ENCODE assay signal across 1 cellular context in the genomic region with DNA sequence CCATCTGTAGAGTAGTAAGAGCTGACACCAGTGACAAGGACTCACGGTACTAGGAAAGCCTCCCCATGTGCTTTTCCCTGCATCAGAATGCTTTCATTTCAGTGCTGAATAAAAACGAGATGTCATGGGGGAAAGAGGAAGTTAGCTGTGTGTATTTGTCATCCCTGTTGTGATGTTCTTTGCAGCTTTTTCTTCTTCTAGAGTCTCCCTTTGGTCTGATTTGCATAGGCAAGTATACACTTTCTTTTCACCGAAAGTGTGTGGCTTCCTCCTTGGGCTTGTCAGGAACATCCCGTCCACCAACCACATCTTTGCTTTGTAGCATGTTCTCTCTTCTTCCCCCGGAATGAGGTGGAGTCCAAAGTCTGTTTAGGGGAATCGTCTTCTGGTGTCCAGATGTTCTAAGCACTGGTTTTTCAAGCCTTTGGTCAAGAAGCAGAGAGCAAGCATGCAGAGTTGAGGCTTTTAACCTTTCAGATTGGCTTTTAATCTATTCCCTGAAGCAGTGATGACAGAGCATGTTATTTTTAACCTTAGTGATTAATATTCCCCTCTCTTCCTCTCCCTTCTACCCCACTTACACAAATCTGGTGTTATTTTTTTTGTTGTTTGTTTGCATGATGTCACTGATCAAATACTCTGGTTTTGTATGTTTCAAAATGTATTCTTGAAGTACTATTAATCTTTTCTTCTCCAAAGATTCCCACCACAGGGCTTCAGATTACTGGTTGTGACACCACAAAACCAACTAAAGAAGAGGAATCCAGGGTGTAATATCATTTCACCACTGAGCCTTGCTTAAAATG.
TF ChIP-seq lines count a peak whose summit lies in the region.

No MANE protein-coding gene starts in this region.

TF ChIP-seq in HepG2, 621 proteins besides CTCF, POLR2A, EP300 and RAD21 (continued from another document):
- TF ChIP-seq, protein P1, sequence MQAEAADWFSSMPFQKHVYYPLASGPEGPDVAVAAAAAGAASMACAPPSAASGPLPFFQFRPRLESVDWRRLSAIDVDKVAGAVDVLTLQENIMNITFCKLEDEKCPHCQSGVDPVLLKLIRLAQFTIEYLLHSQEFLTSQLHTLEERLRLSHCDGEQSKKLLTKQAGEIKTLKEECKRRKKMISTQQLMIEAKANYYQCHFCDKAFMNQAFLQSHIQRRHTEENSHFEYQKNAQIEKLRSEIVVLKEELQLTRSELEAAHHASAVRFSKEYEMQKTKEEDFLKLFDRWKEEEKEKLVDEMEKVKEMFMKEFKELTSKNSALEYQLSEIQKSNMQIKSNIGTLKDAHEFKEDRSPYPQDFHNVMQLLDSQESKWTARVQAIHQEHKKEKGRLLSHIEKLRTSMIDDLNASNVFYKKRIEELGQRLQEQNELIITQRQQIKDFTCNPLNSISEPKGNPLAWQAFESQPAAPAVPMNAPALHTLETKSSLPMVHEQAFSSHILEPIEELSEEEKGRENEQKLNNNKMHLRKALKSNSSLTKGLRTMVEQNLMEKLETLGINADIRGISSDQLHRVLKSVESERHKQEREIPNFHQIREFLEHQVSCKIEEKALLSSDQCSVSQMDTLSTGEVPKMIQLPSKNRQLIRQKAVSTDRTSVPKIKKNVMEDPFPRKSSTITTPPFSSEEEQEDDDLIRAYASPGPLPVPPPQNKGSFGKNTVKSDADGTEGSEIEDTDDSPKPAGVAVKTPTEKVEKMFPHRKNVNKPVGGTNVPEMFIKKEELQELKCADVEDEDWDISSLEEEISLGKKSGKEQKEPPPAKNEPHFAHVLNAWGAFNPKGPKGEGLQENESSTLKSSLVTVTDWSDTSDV (CRISPR knock-in tag; IDR thresholded peaks at IDR 0.05) = no peak
- TF ChIP-seq TARDBP (CRISPR knock-in tag; IDR thresholded peaks at IDR 0.05) (no peak), NCOR1 (IDR thresholded peaks at IDR 0.05; ENCODE audit: borderline replicate concordance, low read length) (no peak), NKX3-1 (CRISPR knock-in tag; IDR thresholded peaks at IDR 0.05) (no peak), RBM39 (IDR thresholded peaks at IDR 0.05; ENCODE audit: low read depth, low read length, poor library complexity, severe bottlenecking) (no peak), PPARG (CRISPR knock-in tag; conservative IDR thresholded peaks at IDR 0.05) (no peak), RBM22 (optimal IDR thresholded peaks at IDR 0.05; ENCODE audit: low read length) (no peak), ARNT (IDR thresholded peaks at IDR 0.05) (no peak)
- TF ChIP-seq, protein P2, sequence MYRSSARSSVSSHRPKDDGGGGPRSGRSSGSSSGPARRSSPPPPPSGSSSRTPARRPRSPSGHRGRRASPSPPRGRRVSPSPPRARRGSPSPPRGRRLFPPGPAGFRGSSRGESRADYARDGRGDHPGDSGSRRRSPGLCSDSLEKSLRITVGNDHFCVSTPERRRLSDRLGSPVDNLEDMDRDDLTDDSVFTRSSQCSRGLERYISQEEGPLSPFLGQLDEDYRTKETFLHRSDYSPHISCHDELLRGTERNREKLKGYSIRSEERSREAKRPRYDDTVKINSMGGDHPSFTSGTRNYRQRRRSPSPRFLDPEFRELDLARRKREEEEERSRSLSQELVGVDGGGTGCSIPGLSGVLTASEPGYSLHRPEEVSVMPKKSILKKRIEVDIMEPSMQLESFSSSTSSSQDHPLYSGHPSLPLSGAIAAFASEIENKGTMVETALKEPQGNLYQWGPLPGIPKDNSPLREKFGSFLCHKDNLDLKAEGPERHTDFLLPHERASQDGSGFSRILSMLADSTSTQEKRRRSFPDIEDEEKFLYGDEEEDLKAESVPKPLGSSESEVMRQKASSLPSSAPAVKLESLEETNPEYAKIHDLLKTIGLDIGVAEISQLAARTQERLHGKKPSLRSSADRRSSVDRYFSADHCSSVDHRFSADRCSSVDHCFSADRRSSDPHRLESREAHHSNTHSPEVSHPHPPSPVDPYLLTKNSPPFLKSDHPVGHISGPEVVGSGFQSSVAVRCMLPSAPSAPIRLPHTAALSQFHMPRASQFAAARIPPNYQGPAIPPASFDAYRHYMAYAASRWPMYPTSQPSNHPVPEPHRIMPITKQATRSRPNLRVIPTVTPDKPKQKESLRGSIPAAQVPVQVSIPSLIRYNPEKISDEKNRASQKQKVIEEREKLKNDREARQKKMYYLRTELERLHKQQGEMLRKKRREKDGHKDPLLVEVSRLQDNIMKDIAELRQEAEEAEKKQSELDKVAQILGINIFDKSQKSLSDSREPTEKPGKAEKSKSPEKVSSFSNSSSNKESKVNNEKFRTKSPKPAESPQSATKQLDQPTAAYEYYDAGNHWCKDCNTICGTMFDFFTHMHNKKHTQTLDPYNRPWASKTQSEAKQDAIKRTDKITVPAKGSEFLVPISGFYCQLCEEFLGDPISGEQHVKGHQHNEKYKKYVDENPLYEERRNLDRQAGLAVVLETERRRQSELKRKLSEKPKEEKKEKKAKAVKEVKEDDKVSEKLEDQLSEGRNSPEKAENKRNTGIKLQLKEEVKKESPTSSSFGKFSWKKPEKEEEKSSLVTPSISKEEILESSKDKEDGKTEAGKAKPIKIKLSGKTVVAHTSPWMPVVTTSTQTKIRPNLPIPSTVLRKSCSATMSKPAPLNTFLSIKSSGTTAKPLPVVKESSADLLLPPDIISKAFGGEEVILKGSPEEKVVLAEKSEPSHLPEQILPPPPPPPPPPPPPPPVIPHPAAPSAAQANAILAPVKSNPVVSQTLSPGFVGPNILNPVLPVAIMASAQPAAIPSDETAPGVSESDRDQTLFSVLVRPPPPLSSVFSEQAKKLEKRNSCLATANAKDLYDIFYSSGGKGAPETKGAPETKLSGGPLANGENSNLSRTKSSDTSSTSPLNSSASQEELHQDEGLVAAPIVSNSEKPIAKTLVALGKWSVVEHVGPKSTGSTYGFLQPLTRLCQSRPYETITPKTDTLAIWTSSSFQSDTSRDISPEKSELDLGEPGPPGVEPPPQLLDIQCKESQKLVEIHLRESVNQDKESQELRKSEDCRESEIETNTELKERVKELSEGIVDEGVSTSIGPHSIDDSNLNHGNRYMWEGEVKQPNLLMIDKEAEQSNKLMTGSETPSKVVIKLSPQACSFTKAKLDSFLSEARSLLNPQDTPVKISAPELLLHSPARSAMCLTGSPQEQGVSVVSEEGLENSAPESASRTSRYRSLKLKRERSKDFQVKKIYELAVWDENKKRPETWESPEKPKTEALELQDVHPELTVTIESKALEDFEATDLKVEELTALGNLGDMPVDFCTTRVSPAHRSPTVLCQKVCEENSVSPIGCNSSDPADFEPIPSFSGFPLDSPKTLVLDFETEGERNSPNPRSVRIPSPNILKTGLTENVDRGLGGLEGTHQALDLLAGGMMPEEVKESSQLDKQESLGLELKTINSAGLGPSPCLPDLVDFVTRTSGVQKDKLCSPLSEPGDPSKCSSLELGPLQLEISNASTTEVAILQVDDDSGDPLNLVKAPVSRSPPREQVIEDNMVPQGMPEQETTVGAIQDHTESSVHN (CRISPR knock-in tag; IDR thresholded peaks at IDR 0.05) = no peak
- TF ChIP-seq, protein P3, sequence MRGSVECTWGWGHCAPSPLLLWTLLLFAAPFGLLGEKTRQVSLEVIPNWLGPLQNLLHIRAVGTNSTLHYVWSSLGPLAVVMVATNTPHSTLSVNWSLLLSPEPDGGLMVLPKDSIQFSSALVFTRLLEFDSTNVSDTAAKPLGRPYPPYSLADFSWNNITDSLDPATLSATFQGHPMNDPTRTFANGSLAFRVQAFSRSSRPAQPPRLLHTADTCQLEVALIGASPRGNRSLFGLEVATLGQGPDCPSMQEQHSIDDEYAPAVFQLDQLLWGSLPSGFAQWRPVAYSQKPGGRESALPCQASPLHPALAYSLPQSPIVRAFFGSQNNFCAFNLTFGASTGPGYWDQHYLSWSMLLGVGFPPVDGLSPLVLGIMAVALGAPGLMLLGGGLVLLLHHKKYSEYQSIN (CRISPR knock-in tag; IDR thresholded peaks at IDR 0.05; ENCODE audit: borderline replicate concordance) = no peak
TF ChIP-seq in HepG2: peak in this region for 0.
